In genomic region chr16:31701734-31702133, GRCh38 we compare ENCODE assay signal across 12 cellular contexts.
A peak's percentile ranks its signal among the peaks of the same experiment; 100 is the strongest.
DNase-seq lines count a peak whose midpoint lies in the region; ATAC-seq and TF ChIP-seq lines count a peak whose summit lies in the region.
"Had no signal": no experiment of that assay in that cellular context is flagged by ENCODE, and none has a peak within 500 bp of the region (broad histone marks: within the 10 kb centered on the region; RNA-seq: fewer than 3 reads in every experiment).

No MANE protein-coding gene starts in this region.

- H3K4me2 ChIP-seq in parathyroid adenoma (ENCODE audit: low read length), result peak overlapping the region; percentile 87

- H3K27me3 ChIP-seq in foreskin keratinocyte (no peaks in the 10 kb centered on the region), parathyroid adenoma (ENCODE audit: control insufficient read depth, insufficient read depth, low read length) (no peaks in the 10 kb centered on the region)
- H3K27me3 ChIP-seq: gastrocnemius medialis, MG63 had no signal

- peak overlapping the region; percentile 87 for H3K4me3 Mint-ChIP-seq in activated CD4-positive, alpha-beta T cell treated with anti-CD3 and anti-CD28 coated beads, Interleukin-2, amount 10 ng/mL, durations not matched to agents 7 days and 5 days
- peak overlapping the region; percentile 94 for H3K4me3 Mint-ChIP-seq in T-helper 17 cell

- H3K4me3 ChIP-seq in parathyroid adenoma (ENCODE audit: low read depth, low read length), result peak overlapping the region; percentile 71

- H3K79me2 ChIP-seq in parathyroid adenoma, result peaks cover 3% of the 10 kb centered on the region

- no peak for DNase-seq in activated CD4-positive, alpha-beta T cell treated with anti-CD3 and anti-CD28 coated beads, Interleukin-2, amount 10 ng/mL, durations not matched to agents 7 days and 5 days
- DNase-seq in activated CD4-positive, alpha-beta T cell treated with anti-CD3 and anti-CD28 coated beads, Interleukin-2, amount 50 U/mL, for 1 hour, result no peak
- DNase-seq in T-helper 17 cell, result no peak
- no peak for DNase-seq in foreskin keratinocyte
- DNase-seq in central memory CD4-positive, alpha-beta T cell, result no peak
- DNase-seq: gastrocnemius medialis, GDM1, MG63, NCI-H524 had no signal

- ATAC-seq in T-helper 17 cell, result no peak
- ATAC-seq in foreskin keratinocyte, result no peak
- no peak for ATAC-seq in GM21367 (IDR thresholded peaks at IDR 0.05; ENCODE audit: unreplicated experiment)
- no peak for ATAC-seq in HG03039 (IDR thresholded peaks at IDR 0.05; ENCODE audit: unreplicated experiment)
- ATAC-seq: gastrocnemius medialis had no signal

- no peak overlapping the region for H3K9ac ChIP-seq in parathyroid adenoma

- H3K4me1 ChIP-seq in foreskin keratinocyte (no peaks in the 10 kb centered on the region), parathyroid adenoma (peaks cover 7% of the 10 kb centered on the region)

- H3K36me3 ChIP-seq in parathyroid adenoma (ENCODE audit: control insufficient read depth, insufficient read depth, low read length), result no peaks in the 10 kb centered on the region

- TF ChIP-seq CTCF in foreskin keratinocyte (conservative IDR thresholded peaks at IDR 0.05) (no peak), parathyroid adenoma (IDR thresholded peaks at IDR 0.05) (no peak)

- H3K4me1 Mint-ChIP-seq in activated CD4-positive, alpha-beta T cell treated with anti-CD3 and anti-CD28 coated beads, Interleukin-2, amount 10 ng/mL, durations not matched to agents 7 days and 5 days, result peaks cover 51% of the 10 kb centered on the region
- H3K4me1 Mint-ChIP-seq in T-helper 17 cell, result peaks cover 27% of the 10 kb centered on the region

- H3K27ac ChIP-seq in foreskin keratinocyte (peak overlapping the region; percentile 61), parathyroid adenoma (no peak overlapping the region)
- H3K27ac ChIP-seq: gastrocnemius medialis had no signal

- no peak overlapping the region for H2AFZ ChIP-seq in parathyroid adenoma

- peaks cover 48% of the 10 kb centered on the region for H3K36me3 Mint-ChIP-seq in activated CD4-positive, alpha-beta T cell treated with anti-CD3 and anti-CD28 coated beads, Interleukin-2, amount 10 ng/mL, durations not matched to agents 7 days and 5 days (ENCODE audit: low read depth)
- H3K36me3 Mint-ChIP-seq in T-helper 17 cell (ENCODE audit: low read depth), result peaks cover 7% of the 10 kb centered on the region

- peak overlapping the region; percentile 92 for H3K27ac Mint-ChIP-seq in activated CD4-positive, alpha-beta T cell treated with anti-CD3 and anti-CD28 coated beads, Interleukin-2, amount 10 ng/mL, durations not matched to agents 7 days and 5 days
- peak overlapping the region; percentile 99 for H3K27ac Mint-ChIP-seq in T-helper 17 cell

- CTCF ChIA-PET in activated CD4-positive, alpha-beta T cell treated with anti-CD3 and anti-CD28 coated beads, Interleukin-2, amount 10 ng/mL, durations not matched to agents 7 days and 5 days (lab: Charles Lee), result interaction anchor here (0.6 to 1.7 kb wide), 6 partner anchors 10 to 172 kb away, joined by 3 to 10 read pairs (median 4); partner anchors contain the start of gene ZNF267

- H3K9me3 ChIP-seq in T-helper 17 cell (ENCODE audit: control insufficient read depth, low read length, poor library complexity, severe bottlenecking) (no peaks in the 10 kb centered on the region), parathyroid adenoma (ENCODE audit: control insufficient read depth, low read length) (no peaks in the 10 kb centered on the region)
- H3K9me3 ChIP-seq: gastrocnemius medialis, MG63 had no signal

- no peaks in the 10 kb centered on the region for H3K9me3 Mint-ChIP-seq in activated CD4-positive, alpha-beta T cell treated with anti-CD3 and anti-CD28 coated beads, Interleukin-2, amount 10 ng/mL, durations not matched to agents 7 days and 5 days

- POLR2A ChIA-PET in activated CD4-positive, alpha-beta T cell treated with anti-CD3 and anti-CD28 coated beads, Interleukin-2, amount 10 ng/mL, durations not matched to agents 7 days and 5 days (lab: Charles Lee), result interaction anchor here (0.6 kb wide), 2 partner anchors 426 to 626 kb away, joined by 4 read pairs; no protein-coding TSS in a partner anchor

- no peaks in the 10 kb centered on the region for H3K27me3 Mint-ChIP-seq in activated CD4-positive, alpha-beta T cell treated with anti-CD3 and anti-CD28 coated beads, Interleukin-2, amount 10 ng/mL, durations not matched to agents 7 days and 5 days
- H3K27me3 Mint-ChIP-seq in T-helper 17 cell, result no peaks in the 10 kb centered on the region
